Comparison of ENCODE assay signal across 14 cellular contexts in genomic region chrX:130055103-130055502, GRCh38. TPM values are rescaled to one million over a fixed set of nuclear protein-coding genes. Genes with fewer than 3 reads are reported as not detected.
A peak's percentile ranks its signal among the peaks of the same experiment; 100 is the strongest.
DNase-seq lines count a peak whose midpoint lies in the region; ATAC-seq and TF ChIP-seq lines count a peak whose summit lies in the region.
"Had no signal": no experiment of that assay in that cellular context is flagged by ENCODE, and none has a peak within 500 bp of the region (broad histone marks: within the 10 kb centered on the region; RNA-seq: fewer than 3 reads in every experiment).

No MANE protein-coding gene starts in this region.

- H3K9me3 ChIP-seq in AG04450 (ENCODE audit: control insufficient read depth, insufficient read depth, low read length) (no peaks in the 10 kb centered on the region), MG63 (no peaks in the 10 kb centered on the region)
- H3K9me3 ChIP-seq: upper lobe of right lung had no signal

- TF ChIP-seq CTCF in AG04450 (IDR thresholded peaks at IDR 0.05; ENCODE audit: low read depth, low read length) (peak; percentile 29; the same call in 1 of the 2 replicates), mesothelial cell of epicardium (IDR thresholded peaks at IDR 0.05; ENCODE audit: unreplicated experiment) (no peak)

- no peak for ATAC-seq in GM19328 (IDR thresholded peaks at IDR 0.05; ENCODE audit: unreplicated experiment)
- no peak for ATAC-seq in HG02885 (IDR thresholded peaks at IDR 0.05; ENCODE audit: poor library complexity, unreplicated experiment)
- ATAC-seq: effector memory CD8-positive, alpha-beta T cell; upper lobe of right lung had no signal

- CTCF ChIA-PET in AG04450 (lab: Charles Lee): interaction anchor here (0.7 kb wide), 1 partner anchor 26 kb away, joined by 5 read pairs; no protein-coding TSS in a partner anchor

- H3K27me3 ChIP-seq in AG04450 (ENCODE audit: control insufficient read depth, insufficient read depth, low read length) (no peaks in the 10 kb centered on the region), MG63 (no peaks in the 10 kb centered on the region)
- H3K27me3 ChIP-seq: upper lobe of right lung had no signal

- no peak for DNase-seq in AG04450 (ENCODE audit: low read depth, low spot score)
- DNase-seq in MG63: peak; percentile 53
- DNase-seq in fibroblast of gingiva (ENCODE audit: low read depth): peak; percentile 62
- no peak for DNase-seq in mesothelial cell of epicardium (ENCODE audit: low spot score in 2 of 2, unreplicated experiment in 2 of 2)
- no peak for DNase-seq in activated CD4-positive, CD25-positive, alpha-beta regulatory T cell treated with anti-CD3 and anti-CD28 coated beads, Interleukin-2, amount 50 U/mL, for 72 hours
- no peak for DNase-seq in Kasumi-1 (lab: John Stamatoyannopoulos, UW)
- DNase-seq: activated CD8-positive, alpha-beta memory T cell treated with anti-CD3 and anti-CD28 coated beads, Interleukin-2, amount 50 U/mL, for 48 hours; DMS153; effector memory CD8-positive, alpha-beta T cell; NCI-H146; upper lobe of right lung had no signal

- H3K4me3 ChIP-seq in AG04450 (ENCODE audit: low read depth, low read length) (no peak overlapping the region), MG63 (no peak overlapping the region)
- H3K4me3 ChIP-seq: smooth muscle cell, upper lobe of right lung had no signal

- no peaks in the 10 kb centered on the region for H3K27me3 Mint-ChIP-seq in mesothelial cell of epicardium (ENCODE audit: low read depth)
- H3K27me3 Mint-ChIP-seq: effector memory CD8-positive, alpha-beta T cell had no signal

- POLR2A ChIA-PET in AG04450 (lab: Yijun Ruan, JAX): no interaction called here

- peaks cover 12% of the 10 kb centered on the region for H3K4me1 Mint-ChIP-seq in mesothelial cell of epicardium

- H3K27ac ChIP-seq in AG04450 (ENCODE audit: low read depth, low read length): peak overlapping the region; percentile 52
- H3K27ac ChIP-seq: upper lobe of right lung had no signal

- H3K9me3 Mint-ChIP-seq in mesothelial cell of epicardium: peaks cover 7% of the 10 kb centered on the region
- H3K9me3 Mint-ChIP-seq: effector memory CD8-positive, alpha-beta T cell had no signal

- H3K36me3 ChIP-seq in MG63: no peaks in the 10 kb centered on the region

- peaks cover 22% of the 10 kb centered on the region for H3K36me3 Mint-ChIP-seq in mesothelial cell of epicardium

- H3K27ac Mint-ChIP-seq in mesothelial cell of epicardium: peak overlapping the region; percentile 77
- H3K27ac Mint-ChIP-seq: effector memory CD8-positive, alpha-beta T cell had no signal

- H3K4me3 Mint-ChIP-seq in mesothelial cell of epicardium: no peak overlapping the region
- H3K4me3 Mint-ChIP-seq: effector memory CD8-positive, alpha-beta T cell had no signal

RNA-seq across cellular contexts. Expression of gene ELF4, which starts 55.2 kb away (rescaled TPM):
- 17.7 and 18.3 TPM in 2 replicates for polyA plus RNA-seq in AG04450 (2011; rRNA removed)
- polyA minus RNA-seq in AG04450 (2011; rRNA and poly(A)+ RNA removed): 23.8 and 31.3 TPM in 2 replicates
- total RNA-seq in MG63 (2014; rRNA removed; shearing (Covaris generic); ENCODE audit: low replicate concordance): 5.9 and 6.3 TPM in 2 replicates
- 21.0 to 22.9 TPM (median 22.2 TPM) in 3 replicates for total RNA-seq in mesothelial cell of epicardium

Comparison
In these comparisons a context has a peak if more than half of its experiments do, and no peak if none do; other contexts are left out.
1. DNase-seq: peak in MG63 (single experiment) and fibroblast of gingiva (single experiment); none in AG04450 (single experiment), mesothelial cell of epicardium (0 of 2), activated CD4-positive, CD25-positive, alpha-beta regulatory T cell treated with anti-CD3 and anti-CD28 coated beads, Interleukin-2, amount 50 U/mL, for 72 hours (single experiment) and Kasumi-1 (0 of 2).